ENCODE assay signal across 15 cellular contexts in the genomic region with DNA sequence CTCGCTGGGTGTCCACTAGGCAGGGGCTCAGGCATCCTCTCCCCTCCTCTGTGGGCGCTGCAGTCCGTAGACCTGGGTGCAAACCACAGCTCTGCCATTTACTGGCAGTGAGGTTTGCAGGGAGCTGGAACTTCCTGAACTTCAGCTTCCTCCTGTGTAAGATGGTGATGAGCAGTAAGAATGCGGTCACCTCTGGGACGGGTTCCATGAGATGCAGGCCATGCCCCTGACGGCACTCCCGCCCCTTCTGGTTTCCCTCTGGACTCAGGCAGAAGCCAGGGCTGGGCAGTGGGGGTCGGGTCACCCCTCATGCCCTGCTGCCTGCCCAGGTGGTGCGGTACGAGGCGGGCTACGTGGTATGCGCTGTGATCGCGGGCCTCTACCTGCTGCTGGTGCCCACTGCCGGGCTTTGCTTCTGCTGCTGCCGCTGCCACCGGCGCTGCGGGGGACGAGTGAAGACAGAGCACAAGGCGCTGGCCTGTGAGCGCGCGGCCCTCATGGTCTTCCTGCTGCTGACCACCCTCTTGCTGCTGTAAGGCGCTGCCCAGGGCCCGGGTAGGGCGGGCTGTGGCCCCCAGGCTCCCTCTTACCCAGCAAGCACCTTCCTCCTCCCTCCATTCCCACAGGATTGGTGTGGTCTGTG. TPM values are rescaled to one million over a fixed set of nuclear protein-coding genes. Genes with fewer than 3 reads are reported as not detected.
DNase-seq lines count a peak whose midpoint lies in the region; TF ChIP-seq lines count a peak whose summit lies in the region.
"Had no signal": no experiment of that assay in that cellular context is flagged by ENCODE, and none has a peak within 500 bp of the region (broad histone marks: within the 10 kb centered on the region; RNA-seq: fewer than 3 reads in every experiment).

No MANE protein-coding gene starts in this region.

- no peaks in the 10 kb centered on the region for H4K20me1 ChIP-seq in PC-9 (ENCODE audit: insufficient read depth)

- no peak overlapping the region for H3K4me3 Mint-ChIP-seq in glutamatergic neuron (ENCODE audit: unreplicated experiment)
- H3K4me3 Mint-ChIP-seq: activated B cell treated with CpG ODN at 0.5 μM for 24 hours had no signal

- peaks cover 7% of the 10 kb centered on the region for H3K4me1 Mint-ChIP-seq in glutamatergic neuron (ENCODE audit: low read depth, unreplicated experiment)
- H3K4me1 Mint-ChIP-seq: activated B cell treated with CpG ODN at 0.5 μM for 24 hours had no signal

- intact Hi-C loops in PC-9 (cut with micrococcal nuclease; ENCODE audit: unreplicated experiment) (loop anchor here (2.0 kb wide), 2 partner anchors 17 to 35 kb away; no protein-coding TSS in a partner anchor), posterior vena cava (cut with DNase I) (no loop called here)

- BruUV-seq in PC-9 (replicated peaks; lab: Mats Ljungman, UMichigan), result no TSS peak

- H3K4me3 ChIP-seq in PC-9, result peak overlapping the region; percentile 73
- H3K4me3 ChIP-seq: uterus had no signal

- no peaks in the 10 kb centered on the region for H3K9me2 ChIP-seq in PC-9 (ENCODE audit: insufficient read depth)

- H3K4me1 ChIP-seq in PC-9 (replicated peaks; ENCODE audit: insufficient read depth), result peaks cover 39% of the 10 kb centered on the region
- H3K4me1 ChIP-seq: BE2C, uterus had no signal

- H3K9me3 ChIP-seq in PC-9 (ENCODE audit: insufficient read depth, low read depth), result no peaks in the 10 kb centered on the region
- H3K9me3 ChIP-seq: BE2C, uterus had no signal

- no peaks in the 10 kb centered on the region for H3K36me3 Mint-ChIP-seq in glutamatergic neuron (ENCODE audit: unreplicated experiment)

- TF ChIP-seq CTCF in PC-9 (conservative IDR thresholded peaks at IDR 0.05) (no peak), glutamatergic neuron (IDR thresholded peaks at IDR 0.05; ENCODE audit: partially characterized antibody, unreplicated experiment) (no peak)

- no peaks in the 10 kb centered on the region for H3K27me3 ChIP-seq in PC-9 (ENCODE audit: insufficient read depth, low read depth)
- H3K27me3 ChIP-seq: BE2C, uterus had no signal

- H3K27ac ChIP-seq in PC-9, result peak overlapping the region; percentile 11
- H3K27ac ChIP-seq: uterus had no signal

- peaks cover 4% of the 10 kb centered on the region for H3K9me3 Mint-ChIP-seq in glutamatergic neuron (ENCODE audit: unreplicated experiment)
- H3K9me3 Mint-ChIP-seq: activated B cell treated with CpG ODN at 0.5 μM for 24 hours had no signal

- H3K27ac Mint-ChIP-seq in glutamatergic neuron (ENCODE audit: unreplicated experiment), result no peak overlapping the region
- H3K27ac Mint-ChIP-seq: activated B cell treated with CpG ODN at 0.5 μM for 24 hours, progenitor cell of endocrine pancreas had no signal

- peak; percentile 22 for DNase-seq in ELR (ENCODE audit: low read depth)
- DNase-seq in PC-9, result peak; percentile 72 to 77
- peak; percentile 11 for DNase-seq in glutamatergic neuron
- DNase-seq in posterior vena cava (ENCODE audit: low spot score), result peak; percentile 73
- no peak for DNase-seq in NCI-H2107 (lab: John Stamatoyannopoulos, UW)
- DNase-seq in GOT3 (lab: John Stamatoyannopoulos, UW), result no peak
- no peak for DNase-seq in stimulated activated CD4-positive, alpha-beta T cell treated with anti-CD3 and anti-CD28 coated beads, Interleukin-4, amount 100 ng/mL, for 4 hours
- DNase-seq in dermis blood vessel endothelial cell, result no peak
- DNase-seq: BE2C; cortex of kidney; NCI-H1092; stimulated activated CD4-positive, alpha-beta T cell treated with anti-CD3 and anti-CD28 coated beads, Interleukin-1b, Interleukin-23, amount 100 ng/mL, for 48 hours had no signal

- peaks cover 16% of the 10 kb centered on the region; the same call in 1 of the 2 replicates for H3F3A ChIP-seq in PC-9 (ENCODE audit: insufficient read depth, low read depth)

- H3K79me2 ChIP-seq in PC-9 (ENCODE audit: low read depth), result peaks cover 59% of the 10 kb centered on the region

- peaks cover 22% of the 10 kb centered on the region for H3K36me3 ChIP-seq in PC-9 (ENCODE audit: low read depth)
- H3K36me3 ChIP-seq: BE2C, uterus had no signal

- CTCF ChIA-PET in PC-9 (lab: Charles Lee), result interaction anchor here (0.7 to 3.4 kb wide), 2 partner anchors 44 to 224 kb away, joined by 3 to 26 read pairs; no protein-coding TSS in a partner anchor

- H3K27me3 Mint-ChIP-seq in glutamatergic neuron (ENCODE audit: unreplicated experiment), result peaks cover 4% of the 10 kb centered on the region
- H3K27me3 Mint-ChIP-seq: activated B cell treated with CpG ODN at 0.5 μM for 24 hours, progenitor cell of endocrine pancreas had no signal

- POLR2A ChIA-PET in PC-9 (lab: Charles Lee; ENCODE audit: unreplicated experiment), result interaction anchor here (0.6 to 1.0 kb wide), 5 partner anchors 26 to 1474 kb away, joined by 3 to 5 read pairs (median 3); no protein-coding TSS in a partner anchor

- peak overlapping the region; percentile 70 for H2AFZ ChIP-seq in PC-9

- peak overlapping the region; percentile 88 for H3K4me2 ChIP-seq in PC-9

RNA-seq across cellular contexts. Expression of gene PROM2, which starts 1.5 kb away (rescaled TPM):
- total RNA-seq in PC-9 (2021) (129 and 147 TPM in 2 replicates), glutamatergic neuron (ENCODE audit: unreplicated experiment) (5.4 TPM), posterior vena cava (1 to 10 TPM in 1 of 2 donors, under 1 TPM in 1; 0.28 to 2.2 TPM), dermis blood vessel endothelial cell (0.05 and 0.34 TPM in 2 replicates)

RNA-seq across cellular contexts. Expression of gene KCNIP3, which starts 21.4 kb away (rescaled TPM):
- total RNA-seq in PC-9 (2021) (3.5 and 4.5 TPM in 2 replicates), glutamatergic neuron (ENCODE audit: unreplicated experiment) (7.3 TPM), posterior vena cava (10 to 100 TPM; 10.5 to 17.9 TPM), dermis blood vessel endothelial cell (0.14 and 0.51 TPM in 2 replicates)
- total RNA-seq: activated B cell treated with CpG ODN at 0.5 μM for 24 hours had no signal

Comparison
In these comparisons a context has a peak if more than half of its experiments do, and no peak if none do; other contexts are left out.
1. DNase-seq: peak in ELR (single experiment), PC-9 (2 of 2), glutamatergic neuron (single experiment) and posterior vena cava (single experiment); none in NCI-H2107 (single experiment), GOT3 (single experiment), stimulated activated CD4-positive, alpha-beta T cell treated with anti-CD3 and anti-CD28 coated beads, Interleukin-4, amount 100 ng/mL, for 4 hours (0 of 2) and dermis blood vessel endothelial cell (single experiment).
2. RNA of gene PROM2, which starts 1.5 kb away (total RNA-seq): 129 to 147 TPM in PC-9; 5.4 TPM in glutamatergic neuron (single experiment), 0.28 to 2.2 TPM in posterior vena cava and 0.05 to 0.34 TPM in dermis blood vessel endothelial cell; every median in the first group is over 10 times any median in the second.